In the genomic region with DNA sequence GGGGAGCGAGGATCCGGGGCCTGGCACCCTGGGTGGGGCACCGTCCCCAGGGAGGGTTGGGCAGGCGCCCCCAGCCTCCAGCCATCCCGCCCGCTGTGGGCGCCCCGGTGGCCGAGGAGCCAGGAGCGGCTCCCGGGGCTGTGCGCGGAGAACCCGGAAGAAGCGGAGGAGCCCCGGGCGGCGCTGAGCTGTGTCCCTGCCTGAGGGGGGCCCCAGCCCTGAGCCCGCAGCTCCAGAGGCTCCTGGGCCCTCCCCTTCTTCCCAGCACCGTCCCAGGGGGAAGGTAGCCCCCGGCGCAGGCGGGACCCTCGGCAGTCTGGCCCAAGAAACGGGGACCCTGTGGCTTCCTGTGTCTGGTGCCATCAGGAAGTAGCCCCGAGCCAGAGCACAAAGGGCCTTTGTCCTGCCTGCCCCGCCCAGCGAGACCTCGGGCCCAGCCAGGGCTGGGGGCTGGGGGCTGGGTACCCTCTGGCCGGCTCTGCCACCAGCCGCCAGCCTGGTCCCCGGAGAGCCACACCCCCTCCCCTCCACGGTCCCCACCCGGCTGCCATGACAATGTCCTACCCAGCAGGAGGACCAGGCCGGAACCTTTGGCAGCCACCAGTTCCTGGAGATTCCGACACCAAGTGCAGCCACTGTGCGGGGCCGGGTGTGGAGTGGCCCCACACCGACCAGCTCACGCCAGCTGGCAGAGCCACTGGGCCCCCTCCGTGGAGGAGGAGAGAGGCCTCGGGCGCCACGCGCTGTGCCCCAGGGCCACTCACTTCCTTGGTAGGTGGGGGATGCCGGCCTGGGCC, we compare ENCODE assay signal across 8 cellular contexts. TPM values are rescaled to one million over a fixed set of nuclear protein-coding genes. Genes with fewer than 3 reads are reported as not detected.
A peak's percentile ranks its signal among the peaks of the same experiment; 100 is the strongest.
DNase-seq lines count a peak whose midpoint lies in the region; ATAC-seq and TF ChIP-seq lines count a peak whose summit lies in the region.

No MANE protein-coding gene starts in this region.

- peak overlapping the region; percentile 99 for H3K27ac ChIP-seq in colonic mucosa
- peak overlapping the region; percentile 97 for H3K27ac ChIP-seq in layer of hippocampus (ENCODE audit: low read depth, low read length)

- peaks cover 24% of the 10 kb centered on the region for H3K4me1 ChIP-seq in colonic mucosa

- intact Hi-C loops in colonic mucosa (cut with DNase I): no loop called here

- no peaks in the 10 kb centered on the region for H3K27me3 ChIP-seq in colonic mucosa
- H3K27me3 ChIP-seq in layer of hippocampus (ENCODE audit: control insufficient read depth, insufficient read depth, low read length): peaks cover 3% of the 10 kb centered on the region

- peak; percentile 18 for DNase-seq in G401 (ENCODE audit: low spot score)
- peak; percentile 96 for DNase-seq in SW480 (ENCODE audit: low spot score)
- DNase-seq in colonic mucosa: peak; percentile 86
- DNase-seq in stimulated activated naive CD4-positive, alpha-beta T cell treated with Interleukin-2 at 50 U/mL for 16 hours (lab: John Stamatoyannopoulos, UW): peak; percentile 16
- DNase-seq in NCI-H2081 treated with DMSO at 0.1 percent for 48 hours (lab: John Stamatoyannopoulos, UW): no peak

- no peaks in the 10 kb centered on the region for H3K36me3 ChIP-seq in colonic mucosa

- no peaks in the 10 kb centered on the region for H3K9me3 ChIP-seq in colonic mucosa

- H3K9ac ChIP-seq in colonic mucosa (ENCODE audit: low read depth in 2 of 2, low read length in 2 of 2): peak overlapping the region; percentile 97

- in situ Hi-C loops in G401 (cut with HindIII; ENCODE audit: low sequenced_read_pairs): no loop called here

- ATAC-seq in HG02763 (IDR thresholded peaks at IDR 0.05; ENCODE audit: unreplicated experiment) (peak; percentile 33), GM18505 (IDR thresholded peaks at IDR 0.05; ENCODE audit: unreplicated experiment) (no peak)

- TF ChIP-seq CTCF in colonic mucosa (IDR thresholded peaks at IDR 0.05): no peak

- H3K4me3 ChIP-seq in colonic mucosa: peak overlapping the region; percentile 55

- no peak for TF ChIP-seq POLR2A in GM18505 (IDR thresholded peaks at IDR 0.05; ENCODE audit: borderline replicate concordance, extremely low read depth, insufficient read depth, insufficient read length)

RNA-seq across cellular contexts. Expression of a gene that starts 15.6 kb away (rescaled TPM):
- not detected in 2 replicates for total RNA-seq in G401 (2014; rRNA removed; shearing (Covaris generic))
- total RNA-seq in colonic mucosa: 1 to 10 TPM in 1 of 2 donors, under 1 TPM in 1; 0.64 to 2.3 TPM

RNA-seq across cellular contexts. Expression of a gene that starts 42.2 kb away (rescaled TPM):
- total RNA-seq in G401 (2014; rRNA removed; shearing (Covaris generic)): 11.9 and 17.1 TPM in 2 replicates
- 10 to 100 TPM; 18.9 to 36.0 TPM for total RNA-seq in colonic mucosa

RNA-seq across cellular contexts. Expression of a gene that starts 48.3 kb away (rescaled TPM):
- 1.2 TPM in 1 of 2 replicates, not detected in the other for total RNA-seq in G401 (2014; rRNA removed; shearing (Covaris generic))
- total RNA-seq in colonic mucosa: 1 to 10 TPM in 1 of 2 donors, under 1 TPM in 1; 0.61 to 1.7 TPM

RNA-seq across cellular contexts. Expression of a gene that starts 55.8 kb away (rescaled TPM):
- not detected in 2 replicates for total RNA-seq in G401 (2014; rRNA removed; shearing (Covaris generic))
- total RNA-seq in colonic mucosa: 1 to 10 TPM; 1.2 to 2.3 TPM
